Comparison of ENCODE assay signal across 9 cellular contexts in genomic region chr17:73956595-73957465, GRCh38.
A peak's percentile ranks its signal among the peaks of the same experiment; 100 is the strongest.
DNase-seq lines count a peak whose midpoint lies in the region; ATAC-seq and TF ChIP-seq lines count a peak whose summit lies in the region.
"Had no signal": no experiment of that assay in that cellular context is flagged by ENCODE, and none has a peak within 500 bp of the region (broad histone marks: within the 10 kb centered on the region; RNA-seq: fewer than 3 reads in every experiment).

No MANE protein-coding gene starts in this region.

- H3K27ac Mint-ChIP-seq in memory B cell = no peak overlapping the region
- no peak overlapping the region for H3K27ac Mint-ChIP-seq in stimulated activated effector memory CD8-positive, alpha-beta T cell treated with anti-CD3 and anti-CD28 coated beads, Interleukin-12 subunit alpha, Interleukin-12 subunit beta, amount 100 ng/mL, for 72 hours

- H3K36me3 Mint-ChIP-seq in memory B cell = peaks cover 3% of the 10 kb centered on the region
- no peaks in the 10 kb centered on the region for H3K36me3 Mint-ChIP-seq in stimulated activated effector memory CD8-positive, alpha-beta T cell treated with anti-CD3 and anti-CD28 coated beads, Interleukin-12 subunit alpha, Interleukin-12 subunit beta, amount 100 ng/mL, for 72 hours

- H3K4me1 ChIP-seq in prostate gland (replicated peaks) = no peaks in the 10 kb centered on the region
- H3K4me1 ChIP-seq: SJSA1 had no signal

- H3K27ac ChIP-seq in prostate gland = no peak overlapping the region
- H3K27ac ChIP-seq: SJSA1 had no signal

- H3K4me3 Mint-ChIP-seq in memory B cell = no peak overlapping the region
- H3K4me3 Mint-ChIP-seq in stimulated activated effector memory CD8-positive, alpha-beta T cell treated with anti-CD3 and anti-CD28 coated beads, Interleukin-12 subunit alpha, Interleukin-12 subunit beta, amount 100 ng/mL, for 72 hours = no peak overlapping the region

- in situ Hi-C loops in T47D (cut with HindIII; ENCODE audit: low pct_unique_long_range_greater_than_20kb, low sequenced_read_pairs) = no loop called here

- TF ChIP-seq CTCF in prostate gland (IDR thresholded peaks at IDR 0.05) = peak in 2 of 4 experiments; percentile 21 to 33

- no peaks in the 10 kb centered on the region for H3K9me3 ChIP-seq in prostate gland
- H3K9me3 ChIP-seq: SJSA1 had no signal

- intact Hi-C loops in prostate gland (cut with DNase I) = no loop called here

- no peaks in the 10 kb centered on the region for H3K36me3 ChIP-seq in prostate gland
- H3K36me3 ChIP-seq: SJSA1 had no signal

- ATAC-seq in memory B cell (ENCODE audit: low read depth) (peak; percentile 64), GM18873 (IDR thresholded peaks at IDR 0.05; ENCODE audit: low FRiP score, unreplicated experiment) (no peak)
- peak; percentile 47 for ATAC-seq in stimulated activated effector memory CD8-positive, alpha-beta T cell treated with anti-CD3 and anti-CD28 coated beads, Interleukin-12 subunit alpha, Interleukin-12 subunit beta, amount 100 ng/mL, for 72 hours

- H3K9me3 Mint-ChIP-seq in memory B cell = peaks cover 5% of the 10 kb centered on the region
- H3K9me3 Mint-ChIP-seq in stimulated activated effector memory CD8-positive, alpha-beta T cell treated with anti-CD3 and anti-CD28 coated beads, Interleukin-12 subunit alpha, Interleukin-12 subunit beta, amount 100 ng/mL, for 72 hours = peaks cover 3% of the 10 kb centered on the region

- H3K27me3 ChIP-seq in prostate gland (replicated peaks; ENCODE audit: insufficient read depth) = no peaks in the 10 kb centered on the region

- TF ChIP-seq POLR2A in prostate gland (IDR thresholded peaks at IDR 0.05) = no peak

- H3K4me1 Mint-ChIP-seq in memory B cell = peaks cover 2% of the 10 kb centered on the region
- H3K4me1 Mint-ChIP-seq in stimulated activated effector memory CD8-positive, alpha-beta T cell treated with anti-CD3 and anti-CD28 coated beads, Interleukin-12 subunit alpha, Interleukin-12 subunit beta, amount 100 ng/mL, for 72 hours = no peaks in the 10 kb centered on the region

- WGBS in prostate gland = 68% methylated on average over 15 of the region's 15 CpGs

- DNase-seq in DMS53 (lab: John Stamatoyannopoulos, UW) = peak; percentile 87
- DNase-seq in KG1 (lab: John Stamatoyannopoulos, UW) = peak; percentile 22
- DNase-seq in T-helper 1 cell = peak in 4 of 5 donors; percentile 4 to 46 (median 24)
- peak; percentile 55 to 87 for DNase-seq in T47D (ENCODE audit: low read depth in 1 of 2, low spot score in 1 of 2)
- DNase-seq in memory B cell (ENCODE audit: low spot score in 2 of 2) = peak; percentile 27 to 46
- peak; percentile 14 to 62 for DNase-seq in stimulated activated effector memory CD8-positive, alpha-beta T cell treated with anti-CD3 and anti-CD28 coated beads, Interleukin-12 subunit alpha, Interleukin-12 subunit beta, amount 100 ng/mL, for 72 hours (ENCODE audit: low spot score in 2 of 2)
- DNase-seq in prostate gland (ENCODE audit: low spot score) = no peak

- H3K27me3 Mint-ChIP-seq in memory B cell = peaks cover 2% of the 10 kb centered on the region

- H3K4me3 ChIP-seq in prostate gland = no peak overlapping the region
- H3K4me3 ChIP-seq: SJSA1 had no signal
